ENCODE assay signal across 1 cellular context in the genomic region with DNA sequence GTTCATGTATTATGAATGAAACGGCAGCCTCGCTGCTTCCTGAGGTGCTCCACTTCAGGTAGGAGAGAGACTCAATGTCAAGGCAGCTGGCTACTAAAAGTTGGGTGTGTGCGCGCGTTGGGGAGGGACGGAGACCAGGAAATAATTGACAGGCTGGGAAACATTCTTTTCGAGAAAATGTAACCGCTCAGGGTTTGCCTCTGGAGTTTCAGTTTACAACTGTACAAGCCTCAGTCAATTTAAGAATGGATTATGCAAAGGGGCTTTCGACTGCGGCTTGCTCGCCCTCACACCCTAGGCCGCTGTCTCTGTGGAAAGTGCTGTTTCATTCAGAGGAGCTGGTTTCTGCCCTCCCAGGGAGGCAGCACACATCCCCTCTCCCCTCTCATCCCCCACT.
TF ChIP-seq lines count a peak whose summit lies in the region.

No MANE protein-coding gene starts in this region.

TF ChIP-seq in HepG2, 621 proteins besides CTCF, POLR2A, EP300 and RAD21 (continued from another document):
- TF ChIP-seq, protein P1, sequence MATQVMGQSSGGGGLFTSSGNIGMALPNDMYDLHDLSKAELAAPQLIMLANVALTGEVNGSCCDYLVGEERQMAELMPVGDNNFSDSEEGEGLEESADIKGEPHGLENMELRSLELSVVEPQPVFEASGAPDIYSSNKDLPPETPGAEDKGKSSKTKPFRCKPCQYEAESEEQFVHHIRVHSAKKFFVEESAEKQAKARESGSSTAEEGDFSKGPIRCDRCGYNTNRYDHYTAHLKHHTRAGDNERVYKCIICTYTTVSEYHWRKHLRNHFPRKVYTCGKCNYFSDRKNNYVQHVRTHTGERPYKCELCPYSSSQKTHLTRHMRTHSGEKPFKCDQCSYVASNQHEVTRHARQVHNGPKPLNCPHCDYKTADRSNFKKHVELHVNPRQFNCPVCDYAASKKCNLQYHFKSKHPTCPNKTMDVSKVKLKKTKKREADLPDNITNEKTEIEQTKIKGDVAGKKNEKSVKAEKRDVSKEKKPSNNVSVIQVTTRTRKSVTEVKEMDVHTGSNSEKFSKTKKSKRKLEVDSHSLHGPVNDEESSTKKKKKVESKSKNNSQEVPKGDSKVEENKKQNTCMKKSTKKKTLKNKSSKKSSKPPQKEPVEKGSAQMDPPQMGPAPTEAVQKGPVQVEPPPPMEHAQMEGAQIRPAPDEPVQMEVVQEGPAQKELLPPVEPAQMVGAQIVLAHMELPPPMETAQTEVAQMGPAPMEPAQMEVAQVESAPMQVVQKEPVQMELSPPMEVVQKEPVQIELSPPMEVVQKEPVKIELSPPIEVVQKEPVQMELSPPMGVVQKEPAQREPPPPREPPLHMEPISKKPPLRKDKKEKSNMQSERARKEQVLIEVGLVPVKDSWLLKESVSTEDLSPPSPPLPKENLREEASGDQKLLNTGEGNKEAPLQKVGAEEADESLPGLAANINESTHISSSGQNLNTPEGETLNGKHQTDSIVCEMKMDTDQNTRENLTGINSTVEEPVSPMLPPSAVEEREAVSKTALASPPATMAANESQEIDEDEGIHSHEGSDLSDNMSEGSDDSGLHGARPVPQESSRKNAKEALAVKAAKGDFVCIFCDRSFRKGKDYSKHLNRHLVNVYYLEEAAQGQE (IDR thresholded peaks at IDR 0.05; ENCODE audit: borderline replicate concordance in 1 of 2, low read depth in 1 of 2, low read length in 2 of 2): no peak
- TF ChIP-seq, protein P2, sequence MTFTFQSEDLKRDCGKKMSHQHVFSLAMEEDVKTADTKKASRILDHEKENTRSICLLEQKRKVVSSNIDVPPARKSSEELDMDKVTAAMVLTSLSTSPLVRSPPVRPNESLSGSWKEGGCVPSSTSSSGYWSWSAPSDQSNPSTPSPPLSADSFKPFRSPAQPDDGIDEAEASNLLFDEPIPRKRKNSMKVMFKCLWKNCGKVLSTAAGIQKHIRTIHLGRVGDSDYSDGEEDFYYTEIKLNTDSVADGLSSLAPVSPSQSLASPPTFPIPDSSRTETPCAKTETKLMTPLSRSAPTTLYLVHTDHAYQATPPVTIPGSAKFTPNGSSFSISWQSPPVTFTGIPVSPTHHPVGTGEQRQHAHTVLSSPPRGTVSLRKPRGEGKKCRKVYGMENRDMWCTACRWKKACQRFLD (CRISPR knock-in tag; IDR thresholded peaks at IDR 0.05; ENCODE audit: borderline replicate concordance): 0 out of 2 replicates have a peak, but pooled peaks have one; percentile 1
- TF ChIP-seq NR2F1 (CRISPR knock-in tag; IDR thresholded peaks at IDR 0.05) (no peak; a peak in 1 of 4 replicates), ZNF350 (CRISPR knock-in tag; IDR thresholded peaks at IDR 0.05; ENCODE audit: borderline replicate concordance, low read depth) (0 out of 2 replicates have a peak, but pooled peaks have one; percentile 35), TRIM24 (CRISPR knock-in tag; IDR thresholded peaks at IDR 0.05) (no peak), SAP130 (CRISPR knock-in tag; IDR thresholded peaks at IDR 0.05; ENCODE audit: low read depth) (peak; percentile 76), ZNF773 (CRISPR knock-in tag; IDR thresholded peaks at IDR 0.05; ENCODE audit: borderline replicate concordance) (no peak), ZNF619 (CRISPR knock-in tag; IDR thresholded peaks at IDR 0.05) (peak; percentile 2; the same call in 1 of the 2 replicates), ZNF337 (CRISPR knock-in tag; IDR thresholded peaks at IDR 0.05; ENCODE audit: borderline replicate concordance, low read depth) (0 out of 2 replicates have a peak, but pooled peaks have one; percentile 39), ELF1 (CRISPR knock-in tag; IDR thresholded peaks at IDR 0.05) (no peak), ZNF563 (CRISPR knock-in tag; IDR thresholded peaks at IDR 0.05) (no peak), NKX3-1 (CRISPR knock-in tag; IDR thresholded peaks at IDR 0.05) (no peak; the same call in 1 of the 2 replicates), TOE1 (CRISPR knock-in tag; IDR thresholded peaks at IDR 0.05) (no peak), ZFX (CRISPR knock-in tag; IDR thresholded peaks at IDR 0.05; ENCODE audit: low read depth) (peak; percentile 48; the same call in 1 of the 2 replicates)
- TF ChIP-seq, protein P3, sequence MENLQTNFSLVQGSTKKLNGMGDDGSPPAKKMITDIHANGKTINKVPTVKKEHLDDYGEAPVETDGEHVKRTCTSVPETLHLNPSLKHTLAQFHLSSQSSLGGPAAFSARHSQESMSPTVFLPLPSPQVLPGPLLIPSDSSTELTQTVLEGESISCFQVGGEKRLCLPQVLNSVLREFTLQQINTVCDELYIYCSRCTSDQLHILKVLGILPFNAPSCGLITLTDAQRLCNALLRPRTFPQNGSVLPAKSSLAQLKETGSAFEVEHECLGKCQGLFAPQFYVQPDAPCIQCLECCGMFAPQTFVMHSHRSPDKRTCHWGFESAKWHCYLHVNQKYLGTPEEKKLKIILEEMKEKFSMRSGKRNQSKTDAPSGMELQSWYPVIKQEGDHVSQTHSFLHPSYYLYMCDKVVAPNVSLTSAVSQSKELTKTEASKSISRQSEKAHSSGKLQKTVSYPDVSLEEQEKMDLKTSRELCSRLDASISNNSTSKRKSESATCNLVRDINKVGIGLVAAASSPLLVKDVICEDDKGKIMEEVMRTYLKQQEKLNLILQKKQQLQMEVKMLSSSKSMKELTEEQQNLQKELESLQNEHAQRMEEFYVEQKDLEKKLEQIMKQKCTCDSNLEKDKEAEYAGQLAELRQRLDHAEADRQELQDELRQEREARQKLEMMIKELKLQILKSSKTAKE (CRISPR knock-in tag; IDR thresholded peaks at IDR 0.05; ENCODE audit: borderline replicate concordance): no peak
- TF ChIP-seq, protein P4, sequence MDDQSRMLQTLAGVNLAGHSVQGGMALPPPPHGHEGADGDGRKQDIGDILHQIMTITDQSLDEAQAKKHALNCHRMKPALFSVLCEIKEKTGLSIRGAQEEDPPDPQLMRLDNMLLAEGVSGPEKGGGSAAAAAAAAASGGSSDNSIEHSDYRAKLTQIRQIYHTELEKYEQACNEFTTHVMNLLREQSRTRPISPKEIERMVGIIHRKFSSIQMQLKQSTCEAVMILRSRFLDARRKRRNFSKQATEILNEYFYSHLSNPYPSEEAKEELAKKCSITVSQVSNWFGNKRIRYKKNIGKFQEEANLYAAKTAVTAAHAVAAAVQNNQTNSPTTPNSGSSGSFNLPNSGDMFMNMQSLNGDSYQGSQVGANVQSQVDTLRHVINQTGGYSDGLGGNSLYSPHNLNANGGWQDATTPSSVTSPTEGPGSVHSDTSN (CRISPR knock-in tag; IDR thresholded peaks at IDR 0.05; ENCODE audit: borderline replicate concordance): no peak
